ENCODE assay signal across 1 cellular context in the genomic region with DNA sequence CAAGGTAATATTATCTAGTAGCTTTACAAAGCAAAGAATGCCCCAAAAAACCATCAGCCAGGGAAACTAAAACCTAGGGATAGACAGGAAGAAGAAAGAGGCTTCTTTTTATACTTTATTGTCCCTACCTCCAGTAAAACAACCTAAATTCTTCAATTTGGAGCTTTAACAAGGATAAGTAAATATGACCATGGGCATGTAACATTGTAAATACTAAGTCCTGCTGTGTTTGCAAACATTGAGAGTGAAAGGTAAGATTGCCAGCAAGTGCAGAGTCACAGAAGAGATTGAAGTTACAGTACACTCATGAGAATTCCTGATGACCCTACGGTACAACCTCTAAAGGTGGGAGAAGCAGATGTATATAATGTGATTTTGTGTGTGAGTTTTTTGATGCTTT.
TF ChIP-seq lines count a peak whose summit lies in the region.

No MANE protein-coding gene starts in this region.

TF ChIP-seq in HEK293, 187 proteins besides CTCF, POLR2A, EP300 and RAD21 (continued from another document):
- TF ChIP-seq, protein P1, sequence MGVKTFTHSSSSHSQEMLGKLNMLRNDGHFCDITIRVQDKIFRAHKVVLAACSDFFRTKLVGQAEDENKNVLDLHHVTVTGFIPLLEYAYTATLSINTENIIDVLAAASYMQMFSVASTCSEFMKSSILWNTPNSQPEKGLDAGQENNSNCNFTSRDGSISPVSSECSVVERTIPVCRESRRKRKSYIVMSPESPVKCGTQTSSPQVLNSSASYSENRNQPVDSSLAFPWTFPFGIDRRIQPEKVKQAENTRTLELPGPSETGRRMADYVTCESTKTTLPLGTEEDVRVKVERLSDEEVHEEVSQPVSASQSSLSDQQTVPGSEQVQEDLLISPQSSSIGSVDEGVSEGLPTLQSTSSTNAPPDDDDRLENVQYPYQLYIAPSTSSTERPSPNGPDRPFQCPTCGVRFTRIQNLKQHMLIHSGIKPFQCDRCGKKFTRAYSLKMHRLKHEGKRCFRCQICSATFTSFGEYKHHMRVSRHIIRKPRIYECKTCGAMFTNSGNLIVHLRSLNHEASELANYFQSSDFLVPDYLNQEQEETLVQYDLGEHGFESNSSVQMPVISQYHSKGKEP (tag by site-specific recombination; IDR thresholded peaks at IDR 0.05), result 0 out of 2 replicates have a peak, but pooled peaks have one; percentile 22
- no peak for TF ChIP-seq HOXC10 (CRISPR knock-in tag; IDR thresholded peaks at IDR 0.05)
- TF ChIP-seq IKZF3 (tag by site-specific recombination; IDR thresholded peaks at IDR 0.05), result peak; percentile 58
- TF ChIP-seq ZNF792 (tag by site-specific recombination; IDR thresholded peaks at IDR 0.05), result no peak
- no peak for TF ChIP-seq ZNF76 (tag by site-specific recombination; IDR thresholded peaks at IDR 0.05; ENCODE audit: borderline replicate concordance, low read depth)
- peak; percentile 15; the same call in 1 of the 2 replicates for TF ChIP-seq ZSCAN30 (tag by site-specific recombination; IDR thresholded peaks at IDR 0.05)
- TF ChIP-seq PRDM1 (tag by site-specific recombination; IDR thresholded peaks at IDR 0.05), result peak; percentile 46; the same call in 1 of the 2 replicates
- no peak for TF ChIP-seq ZNF548 (tag by site-specific recombination; IDR thresholded peaks at IDR 0.05)
- no peak for TF ChIP-seq ZNF335 (tag by site-specific recombination; conservative IDR thresholded peaks at IDR 0.05)
- no peak for TF ChIP-seq ZNF654 (tag by site-specific recombination; IDR thresholded peaks at IDR 0.05; ENCODE audit: low read depth)
- TF ChIP-seq ZNF184 (tag by site-specific recombination; IDR thresholded peaks at IDR 0.05), result no peak
